1 cellular context compared by ENCODE assay signal in the genomic region with DNA sequence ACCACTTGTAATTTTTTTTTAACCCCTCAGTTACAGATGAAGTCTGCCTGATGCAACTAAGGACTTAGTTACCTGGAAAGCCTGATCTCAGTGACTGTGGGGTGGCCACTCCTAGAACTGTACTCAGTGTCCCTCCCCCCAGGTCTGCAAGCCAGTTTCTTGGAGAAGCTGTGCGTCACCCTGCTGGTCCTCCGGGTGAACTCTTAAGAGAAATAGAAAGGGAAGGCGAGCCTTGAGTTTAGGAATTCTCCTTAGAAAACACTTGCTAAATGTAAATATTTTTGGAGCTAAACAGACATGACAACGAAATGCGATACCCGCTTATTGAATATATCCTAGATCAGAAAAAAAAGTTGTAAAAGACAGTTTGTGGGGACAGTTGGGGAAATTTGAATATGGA.
TF ChIP-seq lines count a peak whose summit lies in the region.

No MANE protein-coding gene starts in this region.

TF ChIP-seq in IMR-90, 13 proteins besides CTCF, POLR2A, EP300 and RAD21:
- TF ChIP-seq FOS (IDR thresholded peaks at IDR 0.05; ENCODE audit: low read depth, low read length) (peak; percentile 36; the same call in 1 of the 2 replicates), CEBPB (IDR thresholded peaks at IDR 0.05; ENCODE audit: low read depth, low read length) (no peak), MAZ (IDR thresholded peaks at IDR 0.05; ENCODE audit: borderline replicate concordance, low read depth, low read length) (peak; percentile 25; the same call in 1 of the 2 replicates)
TF ChIP-seq in IMR-90: peak in this region for 2.
